ENCODE assay signal across 15 cellular contexts in the genomic region with DNA sequence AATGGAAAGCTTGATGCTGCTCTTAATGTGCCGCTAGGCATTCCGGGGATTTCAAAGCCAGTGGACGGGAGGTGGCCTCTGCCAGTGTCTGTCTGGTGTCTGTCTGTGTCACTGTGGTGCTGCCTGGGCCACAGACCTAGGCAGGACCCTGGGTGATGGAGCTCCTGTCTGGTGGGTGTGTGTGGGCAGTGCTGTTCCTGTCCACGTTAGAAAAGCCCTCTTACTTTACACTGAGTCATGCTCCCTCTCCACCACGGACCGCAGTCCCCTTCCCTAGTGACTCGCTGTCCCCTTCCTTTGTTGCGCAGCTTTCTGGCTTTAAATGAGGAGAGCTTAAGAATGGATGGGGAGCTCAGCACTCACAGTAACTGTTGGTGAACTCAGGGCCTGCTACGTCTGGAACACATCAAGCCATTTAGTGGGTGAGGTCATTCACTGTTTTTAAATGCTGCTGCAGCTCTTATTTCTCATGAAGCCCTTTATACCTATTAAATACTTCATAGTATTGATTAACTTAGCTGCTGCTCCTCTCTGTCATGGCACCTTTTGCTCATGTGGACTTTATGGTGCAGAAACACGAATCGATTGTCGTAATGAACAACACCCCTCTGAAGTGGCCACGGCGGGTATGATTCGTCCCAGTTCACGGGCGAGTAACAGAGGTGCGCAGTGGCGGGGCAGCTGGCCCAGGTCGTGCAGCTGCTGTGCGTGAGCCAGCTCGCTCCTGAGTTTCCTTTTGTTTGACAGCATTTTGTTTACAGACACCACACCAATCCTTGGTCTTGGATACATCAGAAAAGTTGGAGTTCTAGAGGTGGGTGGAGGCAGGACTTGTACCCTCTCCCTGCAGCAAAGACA.
A peak's percentile ranks its signal among the peaks of the same experiment; 100 is the strongest.
DNase-seq lines count a peak whose midpoint lies in the region; ATAC-seq and TF ChIP-seq lines count a peak whose summit lies in the region.
"Had no signal": no experiment of that assay in that cellular context is flagged by ENCODE, and none has a peak within 500 bp of the region (broad histone marks: within the 10 kb centered on the region; RNA-seq: fewer than 3 reads in every experiment).

No MANE protein-coding gene starts in this region.

- TF ChIP-seq POLR2A in transverse colon (IDR thresholded peaks at IDR 0.05): no peak

- no peaks in the 10 kb centered on the region for H3K27me3 ChIP-seq in ascending aorta
- no peaks in the 10 kb centered on the region for H3K27me3 ChIP-seq in transverse colon

- H3K4me1 Mint-ChIP-seq in neural crest cell: peaks cover 16% of the 10 kb centered on the region

- H3K27ac Mint-ChIP-seq in neural crest cell (ENCODE audit: unreplicated experiment): peak overlapping the region; percentile 79

- TF ChIP-seq CTCF in ascending aorta (IDR thresholded peaks at IDR 0.05) (no peak), neural crest cell (conservative IDR thresholded peaks at IDR 0.05) (no peak), transverse colon (IDR thresholded peaks at IDR 0.05) (no peak)

- H3K36me3 ChIP-seq in ascending aorta (peaks cover 0 to 4% of the 10 kb centered on the region in 2 donors), transverse colon (no peaks in the 10 kb centered on the region)

- WGBS in transverse colon (ENCODE audit: low coverage in 1 of 2), 2 donors: 80% methylated on average over 22 of the region's 22 CpGs; no CpG with 5 or more reads in 1 of the 2 donors

- intact Hi-C loops in ascending aorta (cut with DNase I): loop anchor here (2.0 kb wide), 2 partner anchors 58 to 62 kb away; no protein-coding TSS in a partner anchor
- intact Hi-C loops in transverse colon (cut with DNase I; ENCODE audit: low total_unique reads): no loop called here

- H3K9me3 ChIP-seq in ascending aorta (peaks cover 0 to 10% of the 10 kb centered on the region in 2 donors), transverse colon (peaks cover 10 to 16% of the 10 kb centered on the region in 2 donors)

- H3K4me3 Mint-ChIP-seq in neural crest cell: no peak overlapping the region

- peak overlapping the region; percentile 83 to 85 for H3K27ac ChIP-seq in ascending aorta
- peak overlapping the region; percentile 23 to 61 (median 48) for H3K27ac ChIP-seq in transverse colon

- H3K4me3 ChIP-seq in ascending aorta: peak overlapping the region in 1 of 2 donors; percentile 1
- no peak overlapping the region for H3K4me3 ChIP-seq in transverse colon

- H3K36me3 Mint-ChIP-seq in neural crest cell (ENCODE audit: low read depth): peaks cover 13% of the 10 kb centered on the region

- no peaks in the 10 kb centered on the region for H3K27me3 Mint-ChIP-seq in neural crest cell (ENCODE audit: low read depth)

- in situ Hi-C loops in transverse colon (cut with MboI; ENCODE audit: low pct_ligation_motif_present in 1 of 4, low pct_unique_long_range_greater_than_20kb in 1 of 4, low sequenced_read_pairs in 3 of 4): no loop called here

- H3K4me1 ChIP-seq in ascending aorta (peaks cover 0 to 29% of the 10 kb centered on the region in 2 donors), transverse colon (no peaks in the 10 kb centered on the region)

- peak; percentile 43 to 55 for DNase-seq in activated T-cell treated with anti-CD3 and anti-CD28 coated beads, Interleukin-2, amount 50 U/mL, for 48 hours
- DNase-seq in activated T-cell treated with anti-CD3 and anti-CD28 coated beads, Interleukin-2, amount 50 U/mL, for 1 hour: no peak
- DNase-seq in ascending aorta (ENCODE audit: low spot score in 2 of 2) (no peak), neural crest cell (ENCODE audit: low read depth, low spot score) (no peak), transverse colon (no peak)
- DNase-seq: activated CD4-positive, CD25-positive, alpha-beta regulatory T cell; DMS 273 treated with DMSO at 0.1 percent for 48 hours; mesenchymal stem cell; NCI-H1694; NCI-H526; nucleus accumbens; PC-3 had no signal

- H3K9me3 Mint-ChIP-seq in neural crest cell: peaks cover 8% of the 10 kb centered on the region

- ATAC-seq in HG02759 (IDR thresholded peaks at IDR 0.05; ENCODE audit: unreplicated experiment) (no peak), HG02852 (IDR thresholded peaks at IDR 0.05; ENCODE audit: unreplicated experiment) (no peak), HG03354 (IDR thresholded peaks at IDR 0.05; ENCODE audit: poor library complexity, severe bottlenecking, unreplicated experiment) (no peak)
- ATAC-seq: PC-3 had no signal

- no peak for TF ChIP-seq EP300 in transverse colon (IDR thresholded peaks at IDR 0.05; ENCODE audit: low read depth)

Comparison
In these comparisons a context has a peak if more than half of its experiments do, and no peak if none do; other contexts are left out.
1. DNase-seq: peak in activated T-cell treated with anti-CD3 and anti-CD28 coated beads, Interleukin-2, amount 50 U/mL, for 48 hours (2 of 2); none in activated T-cell treated with anti-CD3 and anti-CD28 coated beads, Interleukin-2, amount 50 U/mL, for 1 hour (single experiment), ascending aorta (0 of 2), neural crest cell (single experiment) and transverse colon (single experiment).